ENCODE assay signal across 1 cellular context in genomic region chr20:52103469-52103910, GRCh38.
TF ChIP-seq lines count a peak whose summit lies in the region.

No MANE protein-coding gene starts in this region.

TF ChIP-seq in HEK293, 187 proteins besides CTCF, POLR2A, EP300 and RAD21 (continued from another document):
- no peak for TF ChIP-seq ZNF26 (tag by site-specific recombination; IDR thresholded peaks at IDR 0.05)
- TF ChIP-seq ELK4 (IDR thresholded peaks at IDR 0.05; ENCODE audit: borderline replicate concordance, low read depth, low read length) = no peak
- TF ChIP-seq OSR2 (tag by site-specific recombination; IDR thresholded peaks at IDR 0.05) = peak; percentile 15; the same call in 1 of the 2 replicates
- TF ChIP-seq SP3 (tag by site-specific recombination; IDR thresholded peaks at IDR 0.05) = peak; percentile 19; the same call in 1 of the 2 replicates
- TF ChIP-seq ZNF449 (tag by site-specific recombination; IDR thresholded peaks at IDR 0.05) = no peak
- no peak for TF ChIP-seq ZNF121 (tag by site-specific recombination; IDR thresholded peaks at IDR 0.05)
- TF ChIP-seq ZIC2 (tag by site-specific recombination; IDR thresholded peaks at IDR 0.05) = 0 out of 2 replicates have a peak, but pooled peaks have one; percentile 22
- no peak for TF ChIP-seq ZNF518A (tag by site-specific recombination; conservative IDR thresholded peaks at IDR 0.05; ENCODE audit: low read depth)
- no peak for TF ChIP-seq MZF1 (tag by site-specific recombination; IDR thresholded peaks at IDR 0.05; ENCODE audit: borderline replicate concordance)
- TF ChIP-seq SP2 (tag by site-specific recombination; IDR thresholded peaks at IDR 0.05) = peak; percentile 35; the same call in 1 of the 2 replicates
- no peak for TF ChIP-seq ZBTB20 (tag by site-specific recombination; IDR thresholded peaks at IDR 0.05)
- TF ChIP-seq ZNF521 (tag by site-specific recombination; IDR thresholded peaks at IDR 0.05) = no peak
- TF ChIP-seq INSM2 (tag by site-specific recombination; IDR thresholded peaks at IDR 0.05) = no peak
